In genomic region chr1:192808588-192809285, GRCh38 we compare ENCODE assay signal across 1 cellular context.
TF ChIP-seq lines count a peak whose summit lies in the region.

A gene with protein sequence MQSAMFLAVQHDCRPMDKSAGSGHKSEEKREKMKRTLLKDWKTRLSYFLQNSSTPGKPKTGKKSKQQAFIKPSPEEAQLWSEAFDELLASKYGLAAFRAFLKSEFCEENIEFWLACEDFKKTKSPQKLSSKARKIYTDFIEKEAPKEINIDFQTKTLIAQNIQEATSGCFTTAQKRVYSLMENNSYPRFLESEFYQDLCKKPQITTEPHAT (plus strand): TSS chr1:192809039. CDS start chr1:192809072, 33 bp downstream.

TF ChIP-seq in H1, 55 proteins besides CTCF, POLR2A, EP300 and RAD21:
- TF ChIP-seq, protein P1, sequence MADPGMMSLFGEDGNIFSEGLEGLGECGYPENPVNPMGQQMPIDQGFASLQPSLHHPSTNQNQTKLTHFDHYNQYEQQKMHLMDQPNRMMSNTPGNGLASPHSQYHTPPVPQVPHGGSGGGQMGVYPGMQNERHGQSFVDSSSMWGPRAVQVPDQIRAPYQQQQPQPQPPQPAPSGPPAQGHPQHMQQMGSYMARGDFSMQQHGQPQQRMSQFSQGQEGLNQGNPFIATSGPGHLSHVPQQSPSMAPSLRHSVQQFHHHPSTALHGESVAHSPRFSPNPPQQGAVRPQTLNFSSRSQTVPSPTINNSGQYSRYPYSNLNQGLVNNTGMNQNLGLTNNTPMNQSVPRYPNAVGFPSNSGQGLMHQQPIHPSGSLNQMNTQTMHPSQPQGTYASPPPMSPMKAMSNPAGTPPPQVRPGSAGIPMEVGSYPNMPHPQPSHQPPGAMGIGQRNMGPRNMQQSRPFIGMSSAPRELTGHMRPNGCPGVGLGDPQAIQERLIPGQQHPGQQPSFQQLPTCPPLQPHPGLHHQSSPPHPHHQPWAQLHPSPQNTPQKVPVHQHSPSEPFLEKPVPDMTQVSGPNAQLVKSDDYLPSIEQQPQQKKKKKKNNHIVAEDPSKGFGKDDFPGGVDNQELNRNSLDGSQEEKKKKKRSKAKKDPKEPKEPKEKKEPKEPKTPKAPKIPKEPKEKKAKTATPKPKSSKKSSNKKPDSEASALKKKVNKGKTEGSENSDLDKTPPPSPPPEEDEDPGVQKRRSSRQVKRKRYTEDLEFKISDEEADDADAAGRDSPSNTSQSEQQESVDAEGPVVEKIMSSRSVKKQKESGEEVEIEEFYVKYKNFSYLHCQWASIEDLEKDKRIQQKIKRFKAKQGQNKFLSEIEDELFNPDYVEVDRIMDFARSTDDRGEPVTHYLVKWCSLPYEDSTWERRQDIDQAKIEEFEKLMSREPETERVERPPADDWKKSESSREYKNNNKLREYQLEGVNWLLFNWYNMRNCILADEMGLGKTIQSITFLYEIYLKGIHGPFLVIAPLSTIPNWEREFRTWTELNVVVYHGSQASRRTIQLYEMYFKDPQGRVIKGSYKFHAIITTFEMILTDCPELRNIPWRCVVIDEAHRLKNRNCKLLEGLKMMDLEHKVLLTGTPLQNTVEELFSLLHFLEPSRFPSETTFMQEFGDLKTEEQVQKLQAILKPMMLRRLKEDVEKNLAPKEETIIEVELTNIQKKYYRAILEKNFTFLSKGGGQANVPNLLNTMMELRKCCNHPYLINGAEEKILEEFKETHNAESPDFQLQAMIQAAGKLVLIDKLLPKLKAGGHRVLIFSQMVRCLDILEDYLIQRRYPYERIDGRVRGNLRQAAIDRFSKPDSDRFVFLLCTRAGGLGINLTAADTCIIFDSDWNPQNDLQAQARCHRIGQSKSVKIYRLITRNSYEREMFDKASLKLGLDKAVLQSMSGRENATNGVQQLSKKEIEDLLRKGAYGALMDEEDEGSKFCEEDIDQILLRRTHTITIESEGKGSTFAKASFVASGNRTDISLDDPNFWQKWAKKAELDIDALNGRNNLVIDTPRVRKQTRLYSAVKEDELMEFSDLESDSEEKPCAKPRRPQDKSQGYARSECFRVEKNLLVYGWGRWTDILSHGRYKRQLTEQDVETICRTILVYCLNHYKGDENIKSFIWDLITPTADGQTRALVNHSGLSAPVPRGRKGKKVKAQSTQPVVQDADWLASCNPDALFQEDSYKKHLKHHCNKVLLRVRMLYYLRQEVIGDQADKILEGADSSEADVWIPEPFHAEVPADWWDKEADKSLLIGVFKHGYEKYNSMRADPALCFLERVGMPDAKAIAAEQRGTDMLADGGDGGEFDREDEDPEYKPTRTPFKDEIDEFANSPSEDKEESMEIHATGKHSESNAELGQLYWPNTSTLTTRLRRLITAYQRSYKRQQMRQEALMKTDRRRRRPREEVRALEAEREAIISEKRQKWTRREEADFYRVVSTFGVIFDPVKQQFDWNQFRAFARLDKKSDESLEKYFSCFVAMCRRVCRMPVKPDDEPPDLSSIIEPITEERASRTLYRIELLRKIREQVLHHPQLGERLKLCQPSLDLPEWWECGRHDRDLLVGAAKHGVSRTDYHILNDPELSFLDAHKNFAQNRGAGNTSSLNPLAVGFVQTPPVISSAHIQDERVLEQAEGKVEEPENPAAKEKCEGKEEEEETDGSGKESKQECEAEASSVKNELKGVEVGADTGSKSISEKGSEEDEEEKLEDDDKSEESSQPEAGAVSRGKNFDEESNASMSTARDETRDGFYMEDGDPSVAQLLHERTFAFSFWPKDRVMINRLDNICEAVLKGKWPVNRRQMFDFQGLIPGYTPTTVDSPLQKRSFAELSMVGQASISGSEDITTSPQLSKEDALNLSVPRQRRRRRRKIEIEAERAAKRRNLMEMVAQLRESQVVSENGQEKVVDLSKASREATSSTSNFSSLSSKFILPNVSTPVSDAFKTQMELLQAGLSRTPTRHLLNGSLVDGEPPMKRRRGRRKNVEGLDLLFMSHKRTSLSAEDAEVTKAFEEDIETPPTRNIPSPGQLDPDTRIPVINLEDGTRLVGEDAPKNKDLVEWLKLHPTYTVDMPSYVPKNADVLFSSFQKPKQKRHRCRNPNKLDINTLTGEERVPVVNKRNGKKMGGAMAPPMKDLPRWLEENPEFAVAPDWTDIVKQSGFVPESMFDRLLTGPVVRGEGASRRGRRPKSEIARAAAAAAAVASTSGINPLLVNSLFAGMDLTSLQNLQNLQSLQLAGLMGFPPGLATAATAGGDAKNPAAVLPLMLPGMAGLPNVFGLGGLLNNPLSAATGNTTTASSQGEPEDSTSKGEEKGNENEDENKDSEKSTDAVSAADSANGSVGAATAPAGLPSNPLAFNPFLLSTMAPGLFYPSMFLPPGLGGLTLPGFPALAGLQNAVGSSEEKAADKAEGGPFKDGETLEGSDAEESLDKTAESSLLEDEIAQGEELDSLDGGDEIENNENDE (IDR thresholded peaks at IDR 0.05; ENCODE audit: insufficient replicate concordance, low read length): no peak
- TF ChIP-seq, protein P2, sequence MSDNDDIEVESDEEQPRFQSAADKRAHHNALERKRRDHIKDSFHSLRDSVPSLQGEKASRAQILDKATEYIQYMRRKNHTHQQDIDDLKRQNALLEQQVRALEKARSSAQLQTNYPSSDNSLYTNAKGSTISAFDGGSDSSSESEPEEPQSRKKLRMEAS (IDR thresholded peaks at IDR 0.05): peak; percentile 90; the same call in 1 of the 2 replicates
- TF ChIP-seq POLR2AphosphoS5 (IDR thresholded peaks at IDR 0.05; ENCODE audit: low read depth, low read length) (peak; percentile 100), JUND (IDR thresholded peaks at IDR 0.05; ENCODE audit: low read length) (peak; percentile 17; the same call in 1 of the 2 replicates), GTF2F1 (IDR thresholded peaks at IDR 0.05; ENCODE audit: borderline replicate concordance, low read depth, low read length) (peak; percentile 59; the same call in 1 of the 2 replicates), SP1 (IDR thresholded peaks at IDR 0.05; ENCODE audit: low read depth, low read length) (peak; percentile 80; the same call in 1 of the 2 replicates), TCF12 (IDR thresholded peaks at IDR 0.05; ENCODE audit: low read depth, low read length) (0 out of 2 replicates have a peak, but pooled peaks have one; percentile 29), TEAD4 (IDR thresholded peaks at IDR 0.05; ENCODE audit: low read depth, low read length) (peak; percentile 39; the same call in 1 of the 2 replicates), CBX5 (IDR thresholded peaks at IDR 0.05; ENCODE audit: low read depth, low read length) (no peak), TAF7 (optimal IDR thresholded peaks at IDR 0.05; ENCODE audit: borderline replicate concordance, low read depth, low read length) (peak; percentile 88), MAFK (IDR thresholded peaks at IDR 0.05; ENCODE audit: low read depth, low read length) (no peak), CREB1 (IDR thresholded peaks at IDR 0.05) (peak; percentile 83), KDM5A (IDR thresholded peaks at IDR 0.05; ENCODE audit: low read length) (peak; percentile 39; the same call in 1 of the 2 replicates), CEBPB (IDR thresholded peaks at IDR 0.05; ENCODE audit: low read depth, low read length) (no peak), TBP (IDR thresholded peaks at IDR 0.05; ENCODE audit: low read depth, low read length) (peak; percentile 96), HDAC2 (IDR thresholded peaks at IDR 0.05; ENCODE audit: borderline replicate concordance in 1 of 2, low read depth in 2 of 2, low read length in 2 of 2) (0 out of 4 replicates have a peak, but pooled peaks of 1 of the 2 experiments have one; percentile 38), RBBP5 (IDR thresholded peaks at IDR 0.05; ENCODE audit: borderline replicate concordance, low read depth, low read length) (peak; percentile 84), KDM4A (IDR thresholded peaks at IDR 0.05; ENCODE audit: low read depth, low read length, severe bottlenecking) (peak; percentile 90), ASH2L (IDR thresholded peaks at IDR 0.05; ENCODE audit: low read length) (peak; percentile 96), JUN (IDR thresholded peaks at IDR 0.05; ENCODE audit: low read depth, low read length) (no peak), RFX5 (IDR thresholded peaks at IDR 0.05; ENCODE audit: borderline replicate concordance, low read depth, low read length) (0 out of 2 replicates have a peak, but pooled peaks have one; percentile 11), SIN3A (conservative IDR thresholded peaks at IDR 0.05 in 1 of 2, IDR thresholded peaks at IDR 0.05 in 1 of 2; ENCODE audit: low read depth in 1 of 2, low read length in 2 of 2) (peak in 1 of 2 experiments; percentile 80; a peak in 2 of 4 replicates), NANOG (IDR thresholded peaks at IDR 0.05; ENCODE audit: insufficient read depth, low read depth, low read length, poor library complexity, severe bottlenecking) (no peak), RXRA (IDR thresholded peaks at IDR 0.05; ENCODE audit: insufficient read depth, low read depth, low read length) (no peak), CBX8 (IDR thresholded peaks at IDR 0.05; ENCODE audit: borderline replicate concordance, low read depth, low read length) (no peak), SAP30 (IDR thresholded peaks at IDR 0.05; ENCODE audit: insufficient read depth, insufficient replicate concordance, low read length) (peak; percentile 54), PHF8 (conservative IDR thresholded peaks at IDR 0.05; ENCODE audit: low read depth, low read length) (peak; percentile 98), SP4 (IDR thresholded peaks at IDR 0.05; ENCODE audit: low read length) (peak; percentile 83; the same call in 1 of the 2 replicates), YY1 (IDR thresholded peaks at IDR 0.05; ENCODE audit: low read depth, low read length) (no peak), SUZ12 (IDR thresholded peaks at IDR 0.05; ENCODE audit: low read length) (no peak), TAF1 (IDR thresholded peaks at IDR 0.05; ENCODE audit: low read depth, low read length) (peak; percentile 97)
- TF ChIP-seq, protein P3, sequence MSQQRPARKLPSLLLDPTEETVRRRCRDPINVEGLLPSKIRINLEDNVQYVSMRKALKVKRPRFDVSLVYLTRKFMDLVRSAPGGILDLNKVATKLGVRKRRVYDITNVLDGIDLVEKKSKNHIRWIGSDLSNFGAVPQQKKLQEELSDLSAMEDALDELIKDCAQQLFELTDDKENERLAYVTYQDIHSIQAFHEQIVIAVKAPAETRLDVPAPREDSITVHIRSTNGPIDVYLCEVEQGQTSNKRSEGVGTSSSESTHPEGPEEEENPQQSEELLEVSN (IDR thresholded peaks at IDR 0.05): peak; percentile 96
- TF ChIP-seq, protein P4, sequence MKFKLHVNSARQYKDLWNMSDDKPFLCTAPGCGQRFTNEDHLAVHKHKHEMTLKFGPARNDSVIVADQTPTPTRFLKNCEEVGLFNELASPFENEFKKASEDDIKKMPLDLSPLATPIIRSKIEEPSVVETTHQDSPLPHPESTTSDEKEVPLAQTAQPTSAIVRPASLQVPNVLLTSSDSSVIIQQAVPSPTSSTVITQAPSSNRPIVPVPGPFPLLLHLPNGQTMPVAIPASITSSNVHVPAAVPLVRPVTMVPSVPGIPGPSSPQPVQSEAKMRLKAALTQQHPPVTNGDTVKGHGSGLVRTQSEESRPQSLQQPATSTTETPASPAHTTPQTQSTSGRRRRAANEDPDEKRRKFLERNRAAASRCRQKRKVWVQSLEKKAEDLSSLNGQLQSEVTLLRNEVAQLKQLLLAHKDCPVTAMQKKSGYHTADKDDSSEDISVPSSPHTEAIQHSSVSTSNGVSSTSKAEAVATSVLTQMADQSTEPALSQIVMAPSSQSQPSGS (IDR thresholded peaks at IDR 0.05; ENCODE audit: low read length): no peak
- TF ChIP-seq, protein P5, sequence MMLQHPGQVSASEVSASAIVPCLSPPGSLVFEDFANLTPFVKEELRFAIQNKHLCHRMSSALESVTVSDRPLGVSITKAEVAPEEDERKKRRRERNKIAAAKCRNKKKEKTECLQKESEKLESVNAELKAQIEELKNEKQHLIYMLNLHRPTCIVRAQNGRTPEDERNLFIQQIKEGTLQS (IDR thresholded peaks at IDR 0.05; ENCODE audit: insufficient read depth, low read depth, low read length): no peak
